ENCODE assay signal across 22 cellular contexts in the genomic region with DNA sequence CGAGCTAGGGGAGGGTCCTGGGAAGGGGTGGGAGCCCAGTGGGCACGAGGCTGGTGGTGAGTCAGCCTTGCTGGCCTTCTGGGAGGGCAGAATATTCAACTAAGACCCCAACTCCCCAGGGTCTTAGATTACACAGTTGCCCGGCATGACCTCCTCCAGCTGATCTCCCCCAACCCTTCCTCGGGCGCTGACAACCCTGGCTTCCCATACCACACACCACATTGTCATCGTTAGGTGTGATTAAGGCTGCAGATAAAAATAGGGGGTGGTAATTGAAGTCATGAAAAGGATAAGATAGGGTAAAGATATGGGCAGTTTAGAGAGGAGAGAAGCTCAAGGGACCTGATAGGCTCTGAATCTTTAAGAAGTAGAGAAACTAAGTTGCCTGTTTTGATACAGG. TPM values are rescaled to one million over a fixed set of nuclear protein-coding genes. Genes with fewer than 3 reads are reported as not detected.
DNase-seq lines count a peak whose midpoint lies in the region; ATAC-seq, FAIRE-seq and TF ChIP-seq lines count a peak whose summit lies in the region.
"Had no signal": no experiment of that assay in that cellular context is flagged by ENCODE, and none has a peak within 500 bp of the region (broad histone marks: within the 10 kb centered on the region; RNA-seq: fewer than 3 reads in every experiment).

No MANE protein-coding gene starts in this region.

- TF ChIP-seq EP300 in HepG2 (IDR thresholded peaks at IDR 0.05; ENCODE audit: low read depth in 2 of 2, low read length in 2 of 2), result no peak
- TF ChIP-seq EP300 in HepG2 (CRISPR knock-in tag; IDR thresholded peaks at IDR 0.05; ENCODE audit: borderline replicate concordance), result no peak

- TF ChIP-seq POLR2A in GM12892 (IDR thresholded peaks at IDR 0.05; ENCODE audit: low read depth, low read length) (no peak), HepG2 (IDR thresholded peaks at IDR 0.05; ENCODE audit: insufficient read depth in 1 of 2, low read depth in 2 of 2, low read length in 2 of 2) (no peak)

- no TSS peak for BruUV-seq in HepG2 (replicated peaks; lab: Mats Ljungman, UMichigan)

- in situ Hi-C loops in HepG2 (cut with HindIII; ENCODE audit: extremely low pct_ligation_motif_present, low pct_unique_long_range_greater_than_20kb), result no loop called here

- no peaks in the 10 kb centered on the region for H3F3A ChIP-seq in Loucy (ENCODE audit: low read depth)

- H3K27me3 ChIP-seq in Loucy (ENCODE audit: insufficient read depth, low read length, poor library complexity, severe bottlenecking) (no peaks in the 10 kb centered on the region), HepG2 (ENCODE audit: control insufficient read depth in 1 of 2, insufficient read depth in 2 of 2, low read length in 2 of 2) (no peaks in the 10 kb centered on the region)
- H3K27me3 ChIP-seq: BE2C had no signal

- CTCF ChIA-PET in HepG2 (lab: Yijun Ruan, JAX; ENCODE audit: low intra/inter-chr PET ratio, low total read pairs), result no interaction called here

- POLR2A ChIA-PET in HepG2 (lab: Yijun Ruan, JAX), result no interaction called here

- no peak for TF ChIP-seq RAD21 in HepG2 (CRISPR knock-in tag; IDR thresholded peaks at IDR 0.05)

- FAIRE-seq in GM12892 (lab: Jason Lieb, UNC) (peak; percentile 70), HepG2 (lab: Jason Lieb, UNC) (no peak)
- FAIRE-seq: GM12878, GM18507 had no signal

- H4K20me1 ChIP-seq in Loucy (ENCODE audit: insufficient read depth, low read length, poor library complexity, severe bottlenecking) (peaks cover 68% of the 10 kb centered on the region), HepG2 (ENCODE audit: insufficient read depth, low read length) (peaks cover 3% of the 10 kb centered on the region; the same call in 1 of the 2 replicates)

- no peak overlapping the region for H3K27ac ChIP-seq in HepG2 (ENCODE audit: extremely low read length, insufficient read depth, low read length)

- H3K9me3 ChIP-seq in Loucy (ENCODE audit: insufficient read depth, low read depth, low read length) (no peaks in the 10 kb centered on the region), HepG2 (ENCODE audit: low read length) (no peaks in the 10 kb centered on the region)
- H3K9me3 ChIP-seq: BE2C had no signal

- H3K4me3 ChIP-seq in Loucy (ENCODE audit: low read length, poor library complexity, severe bottlenecking) (peak overlapping the region; percentile 31), HepG2 (replicated peaks in 1 of 3; ENCODE audit: insufficient read depth in 1 of 3, low read depth in 2 of 3, low read length in 3 of 3) (no peak overlapping the region)
- H3K4me3 ChIP-seq: GM12878 had no signal

- H3K4me1 ChIP-seq in Loucy (ENCODE audit: insufficient read depth, low read length, poor library complexity, severe bottlenecking) (peaks cover 65% of the 10 kb centered on the region), HepG2 (ENCODE audit: insufficient read depth, low read length) (peaks cover 8% of the 10 kb centered on the region)

- H3K36me3 ChIP-seq in Loucy (ENCODE audit: insufficient read depth, low read length) (peaks cover 17% of the 10 kb centered on the region; the same call in 1 of the 2 replicates), HepG2 (replicated peaks in 1 of 2; ENCODE audit: control insufficient read depth in 1 of 2, insufficient read depth in 2 of 2, low read length in 2 of 2) (peaks cover 0 to 13% of the 10 kb centered on the region in 2 experiments; a peak in 3 of 5 replicates)

- H3K9me2 ChIP-seq in Loucy (replicated peaks; ENCODE audit: low read depth, low read length), result no peaks in the 10 kb centered on the region

- WGBS in HepG2 (ENCODE audit: low lambda C conversion rate), result 94% methylated on average over 6 of the region's 6 CpGs

- no peak for ATAC-seq in HepG2
- ATAC-seq: GM12878, HCT116 had no signal

- TF ChIP-seq CTCF in Loucy (conservative IDR thresholded peaks at IDR 0.05; ENCODE audit: low read length), result no peak
- TF ChIP-seq CTCF in HepG2 (CRISPR knock-in tag; IDR thresholded peaks at IDR 0.05), result no peak

- H2AFZ ChIP-seq in Loucy (ENCODE audit: low read length) (no peak overlapping the region), HepG2 (ENCODE audit: low read length) (no peak overlapping the region)

- intact Hi-C loops in HepG2 (cut with micrococcal nuclease; ENCODE audit: unreplicated experiment), result no loop called here

- DNase-seq in GM12892 (ENCODE audit: insufficient read length) (no peak), iPS-NIHi7 (ENCODE audit: extremely low spot score) (peak; percentile 11), HepG2 (ENCODE audit: low spot score) (no peak), NCI-H524 (lab: John Stamatoyannopoulos, UW) (no peak), NCI-H1930 (lab: John Stamatoyannopoulos, UW) (no peak)
- DNase-seq in activated naive CD4-positive, alpha-beta T cell treated with anti-CD3 and anti-CD28 coated beads, Interleukin-2, amount 50 U/mL, for 16 hours, result no peak
- DNase-seq: BE2C; C1 segment of cervical spinal cord; CD4-positive, CD25-positive, alpha-beta regulatory T cell; CD8-positive, alpha-beta memory T cell; COR-L47; DMS 273 treated with DMSO at 0.1 percent for 48 hours; DMS53; DND-41; EL; GOT3; H7; HFFc6 had no signal

- H3K4me2 ChIP-seq in Loucy (ENCODE audit: low read depth, low read length, poor library complexity, severe bottlenecking) (peak overlapping the region; percentile 62), HepG2 (ENCODE audit: low read depth, low read length) (no peak overlapping the region)

- H3K9ac ChIP-seq in Loucy (ENCODE audit: low read depth, low read length, poor library complexity, severe bottlenecking) (peak overlapping the region; percentile 4), HepG2 (ENCODE audit: insufficient read depth, low read depth, low read length) (no peak overlapping the region)

- H3K79me2 ChIP-seq in Loucy (ENCODE audit: insufficient read depth, low read length) (peaks cover 90% of the 10 kb centered on the region), HepG2 (ENCODE audit: insufficient read depth, low read length) (peaks cover 55% of the 10 kb centered on the region)

TF ChIP-seq in HepG2, 621 proteins besides CTCF, POLR2A, EP300 and RAD21 (continues in another document):
- TF ChIP-seq TCF7L2 (IDR thresholded peaks at IDR 0.05; ENCODE audit: low read depth, low read length), result no peak
- no peak for TF ChIP-seq ZSCAN29 (CRISPR knock-in tag; conservative IDR thresholded peaks at IDR 0.05)
- no peak for TF ChIP-seq FOXP1 (IDR thresholded peaks at IDR 0.05)
- TF ChIP-seq FOXP1 (CRISPR knock-in tag; IDR thresholded peaks at IDR 0.05), result no peak
- TF ChIP-seq CAMTA2 (CRISPR knock-in tag; IDR thresholded peaks at IDR 0.05; ENCODE audit: borderline replicate concordance), result no peak
- TF ChIP-seq ZNF383 (CRISPR knock-in tag; IDR thresholded peaks at IDR 0.05; ENCODE audit: borderline replicate concordance), result no peak
- TF ChIP-seq ZNF230 (CRISPR knock-in tag; IDR thresholded peaks at IDR 0.05), result no peak

RNA-seq across cellular contexts. Expression of a gene that starts 10.5 kb away (rescaled TPM):
- polyA plus RNA-seq in GM12892 (2012; ENCODE audit: missing spikeins), result 20.4 TPM
- total RNA-seq in HepG2 (2016; rRNA removed; fragmentation: Illumina TruSeq; extraction: Trizol), result 21.5 and 36.2 TPM in 2 replicates
- total RNA-seq in HepG2 (2016; cell fraction: cytosol; rRNA removed; fragmentation: Illumina TruSeq; extraction: Trizol; ENCODE audit: low read depth), result 2.2 and 2.3 TPM in 2 replicates
- 22.3 and 33.2 TPM in 2 replicates for total RNA-seq in HepG2 (2016; cell fraction: insoluble cytoplasmic fraction; rRNA removed; fragmentation: Illumina TruSeq; extraction: Trizol)
- 6.7 and 8.7 TPM in 2 replicates for total RNA-seq in HepG2 (2016; cell fraction: membrane; rRNA removed; fragmentation: Illumina TruSeq; extraction: Trizol)
- 16.0 and 16.1 TPM in 2 replicates for total RNA-seq in HepG2 (2016; cell fraction: nucleus; rRNA removed; fragmentation: Illumina TruSeq; extraction: Trizol)
- polyA plus RNA-seq in HepG2 (2011; rRNA removed), result 7.9 and 11.4 TPM in 2 replicates
- 5.2 and 6.8 TPM in 2 replicates for polyA plus RNA-seq in HepG2 (2011; cell fraction: cytosol; rRNA removed)
- 2.3 and 2.8 TPM in 2 replicates for polyA plus RNA-seq in HepG2 (2011; cell fraction: nucleus; rRNA removed)
- 8.2 and 11.4 TPM in 2 replicates for polyA plus RNA-seq in HepG2 (2012)
- 0.60 and 0.67 TPM in 2 replicates for polyA plus RNA-seq in HepG2 (2016; cell fraction: cytosol; fragmentation: Illumina TruSeq; extraction: Trizol; ENCODE audit: low read depth)
- polyA plus RNA-seq in HepG2 (2016; cell fraction: insoluble cytoplasmic fraction; fragmentation: Illumina TruSeq; extraction: Trizol; ENCODE audit: low read depth), result 18.6 and 21.4 TPM in 2 replicates
- polyA plus RNA-seq in HepG2 (2016; cell fraction: membrane; fragmentation: Illumina TruSeq; extraction: Trizol; ENCODE audit: low read depth), result 2.7 and 3.2 TPM in 2 replicates
- polyA plus RNA-seq in HepG2 (2016; cell fraction: nucleus; fragmentation: Illumina TruSeq; extraction: Trizol; ENCODE audit: insufficient read depth, low read depth), result 12.6 and 14.0 TPM in 2 replicates
- 9.7 and 15.0 TPM in 2 replicates for polyA minus RNA-seq in HepG2 (2011; rRNA and poly(A)+ RNA removed; ENCODE audit: low replicate concordance)
- polyA minus RNA-seq in HepG2 (2011; cell fraction: cytosol; rRNA and poly(A)+ RNA removed), result 9.3 and 12.9 TPM in 2 replicates
- polyA minus RNA-seq in HepG2 (2011; cell fraction: nucleus; rRNA and poly(A)+ RNA removed), result 21.1 and 23.2 TPM in 2 replicates

RNA-seq across cellular contexts. Expression of a gene that starts 11.3 kb away (rescaled TPM):
- 2.4 TPM for polyA plus RNA-seq in GM12892 (2012; ENCODE audit: missing spikeins)
- 8.5 and 10.3 TPM in 2 replicates for total RNA-seq in HepG2 (2016; rRNA removed; fragmentation: Illumina TruSeq; extraction: Trizol)
- 4.4 and 5.6 TPM in 2 replicates for total RNA-seq in HepG2 (2016; cell fraction: cytosol; rRNA removed; fragmentation: Illumina TruSeq; extraction: Trizol; ENCODE audit: low read depth)
- total RNA-seq in HepG2 (2016; cell fraction: insoluble cytoplasmic fraction; rRNA removed; fragmentation: Illumina TruSeq; extraction: Trizol), result 9.8 and 10.3 TPM in 2 replicates
- total RNA-seq in HepG2 (2016; cell fraction: membrane; rRNA removed; fragmentation: Illumina TruSeq; extraction: Trizol), result 13.2 and 15.5 TPM in 2 replicates
- 10.3 and 13.5 TPM in 2 replicates for total RNA-seq in HepG2 (2016; cell fraction: nucleus; rRNA removed; fragmentation: Illumina TruSeq; extraction: Trizol)
- 13.2 and 17.3 TPM in 2 replicates for polyA plus RNA-seq in HepG2 (2011; rRNA removed)
- polyA plus RNA-seq in HepG2 (2011; cell fraction: cytosol; rRNA removed), result 15.8 and 16.2 TPM in 2 replicates
- polyA plus RNA-seq in HepG2 (2011; cell fraction: nucleus; rRNA removed), result 9.5 and 9.9 TPM in 2 replicates
- polyA plus RNA-seq in HepG2 (2012), result 13.4 and 13.8 TPM in 2 replicates
- polyA plus RNA-seq in HepG2 (2016; cell fraction: cytosol; fragmentation: Illumina TruSeq; extraction: Trizol; ENCODE audit: low read depth), result 7.7 and 10.5 TPM in 2 replicates
- polyA plus RNA-seq in HepG2 (2016; cell fraction: insoluble cytoplasmic fraction; fragmentation: Illumina TruSeq; extraction: Trizol; ENCODE audit: low read depth), result 17.6 and 22.7 TPM in 2 replicates
- polyA plus RNA-seq in HepG2 (2016; cell fraction: membrane; fragmentation: Illumina TruSeq; extraction: Trizol; ENCODE audit: low read depth), result 20.6 and 21.7 TPM in 2 replicates
- polyA plus RNA-seq in HepG2 (2016; cell fraction: nucleus; fragmentation: Illumina TruSeq; extraction: Trizol; ENCODE audit: insufficient read depth, low read depth), result 20.4 TPM in 2 replicates
- polyA minus RNA-seq in HepG2 (2011; rRNA and poly(A)+ RNA removed; ENCODE audit: low replicate concordance), result 10.3 and 19.8 TPM in 2 replicates
- 4.6 and 5.2 TPM in 2 replicates for polyA minus RNA-seq in HepG2 (2011; cell fraction: cytosol; rRNA and poly(A)+ RNA removed)
- polyA minus RNA-seq in HepG2 (2011; cell fraction: nucleus; rRNA and poly(A)+ RNA removed), result 17.9 and 21.6 TPM in 2 replicates
